Comparison of ENCODE assay signal across 8 cellular contexts in the genomic region with DNA sequence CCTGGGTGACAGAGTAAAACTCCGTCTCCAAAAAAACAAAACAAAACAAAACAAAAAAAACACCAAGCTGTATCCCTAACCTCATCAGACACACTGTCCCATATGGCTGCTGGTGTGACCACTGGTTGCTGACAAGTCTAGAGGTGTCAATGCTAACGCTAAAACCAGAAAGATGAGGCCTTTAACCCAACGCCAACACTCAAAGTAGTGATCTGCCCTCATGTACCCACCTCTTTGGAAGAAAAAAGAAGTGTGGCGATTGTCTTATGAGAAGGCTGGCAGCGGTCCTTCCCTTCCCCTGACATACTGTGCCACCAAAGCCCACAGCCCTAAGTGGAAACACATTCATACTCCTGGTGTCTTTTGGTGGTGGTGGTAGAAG. TPM values are rescaled to one million over a fixed set of nuclear protein-coding genes. Genes with fewer than 3 reads are reported as not detected.
DNase-seq lines count a peak whose midpoint lies in the region; ATAC-seq, FAIRE-seq and TF ChIP-seq lines count a peak whose summit lies in the region.

No MANE protein-coding gene starts in this region.

- H3K27me3 ChIP-seq in ACC112 (ENCODE audit: insufficient read depth, low read length) (no peaks in the 10 kb centered on the region), GM12878 (replicated peaks in 1 of 2; ENCODE audit: control insufficient read depth in 2 of 2, insufficient read depth in 2 of 2, low read length in 1 of 2) (no peaks in the 10 kb centered on the region), muscle layer of duodenum (ENCODE audit: low read depth, low read length) (no peaks in the 10 kb centered on the region)

- DNase-seq in GM12878 (ENCODE audit: low read depth, low spot score) (no peak), H54 (ENCODE audit: insufficient read length, low spot score) (no peak), NCI-H446 treated with DMSO at 0.1 percent for 48 hours (lab: John Stamatoyannopoulos, UW) (no peak), NCI-H2029 (lab: John Stamatoyannopoulos, UW) (no peak), NCI-H345 treated with DMSO at 0.1 percent for 48 hours (lab: John Stamatoyannopoulos, UW; ENCODE audit: unreplicated experiment) (no peak)

- POLR2A ChIA-PET in GM12878 (lab: Charles Lee), result interaction anchor here (0.7 to 10.0 kb wide), 17 partner anchors 8 to 198 kb away, joined by 3 to 131 read pairs (median 4); a partner anchor contains a TSS

- TF ChIP-seq POLR2A in GM12878 (IDR thresholded peaks at IDR 0.05; ENCODE audit: low read depth, low read length) (no peak), H54 (IDR thresholded peaks at IDR 0.05; ENCODE audit: low read depth, low read length) (no peak)

- no TSS peak for BruUV-seq in GM12878 (replicated peaks; lab: Mats Ljungman, UMichigan)

- H4K20me1 ChIP-seq in GM12878 (ENCODE audit: control insufficient read depth, insufficient read depth), result no peaks in the 10 kb centered on the region

- H3K9me3 ChIP-seq in GM12878 (replicated peaks; ENCODE audit: control insufficient read depth, insufficient read depth, low read length), result no peaks in the 10 kb centered on the region
- no peaks in the 10 kb centered on the region for H3K9me3 ChIP-seq in muscle layer of duodenum (ENCODE audit: control insufficient read depth in 1 of 2, low read length in 2 of 2)

- RAD21 ChIA-PET in GM12878 (lab: Charles Lee; ENCODE audit: unreplicated experiment), result interaction anchor here (0.7 to 15.4 kb wide), 26 partner anchors 10 to 313 kb away, joined by 3 to 514 read pairs (median 7); a partner anchor contains a TSS

- no peak overlapping the region for H2AFZ ChIP-seq in ACC112 (ENCODE audit: low read length, unreplicated experiment)
- no peak overlapping the region for H2AFZ ChIP-seq in GM12878 (ENCODE audit: control insufficient read depth, low read depth, low read length)

- intact Hi-C loops in GM12878 (cut with micrococcal nuclease; ENCODE audit: unreplicated experiment), result loop anchor here (2.0 kb wide), 3 partner anchors 37 to 83 kb away; no protein-coding TSS in a partner anchor

- 3% methylated on average over 5 of the region's 5 CpGs for WGBS in GM12878 (ENCODE audit: insufficient coverage, insufficient replicate concordance, low lambda C conversion rate, missing lambda C conversion rate)

- FAIRE-seq in GM12878 (lab: Jason Lieb, UNC) (no peak), H54 (lab: Jason Lieb, UNC) (no peak)

- TF ChIP-seq CTCF in GM12878 (IDR thresholded peaks at IDR 0.05 in 2 of 3, conservative IDR thresholded peaks at IDR 0.05 in 1 of 3; ENCODE audit: control insufficient read depth in 2 of 3, extremely low read depth in 1 of 3, insufficient read depth in 1 of 3, low read depth in 3 of 3, low read length in 3 of 3), result no peak

- H3K79me2 ChIP-seq in ACC112 (ENCODE audit: control insufficient read depth, insufficient read depth, low read length, unreplicated experiment) (peaks cover 98% of the 10 kb centered on the region), GM12878 (ENCODE audit: control insufficient read depth, insufficient read depth, low read length) (peaks cover 100% of the 10 kb centered on the region)

- ATAC-seq in HG02642 (IDR thresholded peaks at IDR 0.05; ENCODE audit: poor library complexity, unreplicated experiment), result peak; percentile 1
- ATAC-seq in GM12878, result peak; percentile 16

- peak overlapping the region; percentile 86 for H3K27ac ChIP-seq in ACC112 (ENCODE audit: low read depth, low read length)
- peak overlapping the region; percentile 95 for H3K27ac ChIP-seq in GM12878 (ENCODE audit: control insufficient read depth, insufficient read depth)
- H3K27ac ChIP-seq in muscle layer of duodenum (ENCODE audit: low read length), result peak overlapping the region; percentile 97

- in situ Hi-C loops in GM12878 (cut with MboI), result loop anchor here (5.0 to 10.0 kb wide), 2 partner anchors 191 to 218 kb away; no protein-coding TSS in a partner anchor

- CTCF ChIA-PET in GM12878 (lab: Yijun Ruan, JAX), result interaction anchor here (0.6 to 14.2 kb wide), 22 partner anchors 10 to 316 kb away, joined by 3 to 154 read pairs (median 8); a partner anchor contains a TSS

- H3K4me1 ChIP-seq in ACC112 (ENCODE audit: control insufficient read depth, insufficient read depth, low read length, unreplicated experiment) (peaks cover 57% of the 10 kb centered on the region), GM12878 (ENCODE audit: control insufficient read depth, insufficient read depth, low read length) (peaks cover 48% of the 10 kb centered on the region), muscle layer of duodenum (ENCODE audit: control insufficient read depth in 1 of 2, insufficient read depth in 2 of 2, low read length in 2 of 2) (peaks cover 23 to 41% of the 10 kb centered on the region in 2 donors)

- H3K4me2 ChIP-seq in GM12878 (ENCODE audit: control insufficient read depth, insufficient read depth), result peak overlapping the region; percentile 100

- H3K4me3 ChIP-seq in ACC112 (ENCODE audit: low read depth, low read length), result peak overlapping the region; percentile 73
- peak overlapping the region; percentile 87 for H3K4me3 ChIP-seq in GM12878
- H3K4me3 ChIP-seq in muscle layer of duodenum (ENCODE audit: low read depth in 1 of 2, low read length in 2 of 2), result peak overlapping the region; percentile 61 to 72

- TF ChIP-seq RAD21 in GM12878 (IDR thresholded peaks at IDR 0.05; ENCODE audit: insufficient read depth, low read depth, low read length), result no peak

- SMC1A ChIA-PET in GM12878 (lab: Charles Lee; ENCODE audit: uncharacterized antibody, unreplicated experiment), result interaction anchor here (0.7 to 33.0 kb wide), 33 partner anchors 8 to 315 kb away, joined by 3 to 945 read pairs (median 5); a partner anchor contains a TSS

- TF ChIP-seq EP300 in GM12878 (IDR thresholded peaks at IDR 0.05; ENCODE audit: borderline replicate concordance in 1 of 2, control insufficient read depth in 1 of 2, low read depth in 2 of 2, low read length in 2 of 2), result no peak

- H3K36me3 ChIP-seq in ACC112 (ENCODE audit: insufficient read depth, low read length), result no peaks in the 10 kb centered on the region
- H3K36me3 ChIP-seq in GM12878 (ENCODE audit: control insufficient read depth in 2 of 2, insufficient read depth in 2 of 2, low read length in 1 of 2), result peaks cover 3 to 10% of the 10 kb centered on the region in 2 experiments
- peaks cover 0 to 4% of the 10 kb centered on the region in 2 donors for H3K36me3 ChIP-seq in muscle layer of duodenum (ENCODE audit: control insufficient read depth in 1 of 2, insufficient read depth in 2 of 2, low read length in 2 of 2)

- H3K9ac ChIP-seq in GM12878 (ENCODE audit: control insufficient read depth, insufficient read depth, low read length), result peak overlapping the region; percentile 79

TF ChIP-seq in GM12878, 131 proteins besides CTCF, POLR2A, EP300 and RAD21:
- TF ChIP-seq HDAC2 (IDR thresholded peaks at IDR 0.05), result no peak
- TF ChIP-seq MTA3 (IDR thresholded peaks at IDR 0.05; ENCODE audit: borderline replicate concordance, low read length), result peak; percentile 81; the same call in 1 of the 2 replicates
- TF ChIP-seq, protein P1, sequence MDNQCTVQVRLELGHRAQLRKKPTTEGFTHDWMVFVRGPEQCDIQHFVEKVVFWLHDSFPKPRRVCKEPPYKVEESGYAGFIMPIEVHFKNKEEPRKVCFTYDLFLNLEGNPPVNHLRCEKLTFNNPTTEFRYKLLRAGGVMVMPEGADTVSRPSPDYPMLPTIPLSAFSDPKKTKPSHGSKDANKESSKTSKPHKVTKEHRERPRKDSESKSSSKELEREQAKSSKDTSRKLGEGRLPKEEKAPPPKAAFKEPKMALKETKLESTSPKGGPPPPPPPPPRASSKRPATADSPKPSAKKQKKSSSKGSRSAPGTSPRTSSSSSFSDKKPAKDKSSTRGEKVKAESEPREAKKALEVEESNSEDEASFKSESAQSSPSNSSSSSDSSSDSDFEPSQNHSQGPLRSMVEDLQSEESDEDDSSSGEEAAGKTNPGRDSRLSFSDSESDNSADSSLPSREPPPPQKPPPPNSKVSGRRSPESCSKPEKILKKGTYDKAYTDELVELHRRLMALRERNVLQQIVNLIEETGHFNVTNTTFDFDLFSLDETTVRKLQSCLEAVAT (IDR thresholded peaks at IDR 0.05), result peak; percentile 5; the same call in 1 of the 2 replicates
- TF ChIP-seq PML (IDR thresholded peaks at IDR 0.05; ENCODE audit: low read length), result 0 out of 2 replicates have a peak, but pooled peaks have one; percentile 12

RNA-seq across cellular contexts. Expression of a gene that starts 9.9 kb away (rescaled TPM):
- 31.9 and 37.0 TPM in 2 replicates for total RNA-seq in GM12878 (2013; cell fraction: nucleolus; rRNA removed)
- total RNA-seq in GM12878 (2014; rRNA removed), result 11.5 and 14.4 TPM in 2 replicates
- 12.0 and 12.5 TPM in 2 replicates for total RNA-seq in GM12878 (2014; rRNA removed; fragmentation: Illumina TruSeq; extraction: Trizol)
- total RNA-seq in GM12878 (2021), result 27.8 and 28.5 TPM in 2 replicates
- 27.5 TPM for polyA plus RNA-seq in GM12878 (2011; ENCODE audit: low read depth)
- polyA plus RNA-seq in GM12878 (2011; rRNA removed), result 22.5 and 23.5 TPM in 2 replicates
- polyA plus RNA-seq in GM12878 (2011; cell fraction: cytosol; rRNA removed), result 27.5 and 27.6 TPM in 2 replicates
- polyA plus RNA-seq in GM12878 (2011; cell fraction: nucleus; rRNA removed), result 30.6 and 44.1 TPM in 2 replicates
- 19.6 and 29.4 TPM in 2 replicates for polyA plus RNA-seq in GM12878 (2012)
- polyA plus RNA-seq in GM12878 (2014; fragmentation: Illumina TruSeq; extraction: Trizol), result 24.8 and 25.0 TPM in 2 replicates
- 1 to 10 TPM; 7.9 TPM for polyA plus RNA-seq in GM12878 (2014; fragmentation: Nextera tagmentation; extraction: Ambion mirVana)
- 28.6 and 28.7 TPM in 2 replicates for polyA plus RNA-seq in GM12878 (2014; rRNA removed)
- 10 to 100 TPM; 19.4 to 20.8 TPM for polyA plus RNA-seq in GM12878 (2016; fragmentation: Nextera tagmentation; extraction: Ambion mirVana)
- 30.0 and 30.9 TPM in 2 replicates for polyA minus RNA-seq in GM12878 (2011; rRNA and poly(A)+ RNA removed)
- 20.3 and 32.3 TPM in 2 replicates for polyA minus RNA-seq in GM12878 (2011; cell fraction: cytosol; rRNA and poly(A)+ RNA removed)
- polyA minus RNA-seq in GM12878 (2011; cell fraction: nucleus; rRNA and poly(A)+ RNA removed), result 59.5 and 130 TPM in 2 replicates
